In genomic region chr16:27226476-27226875, GRCh38 we compare ENCODE assay signal across 10 cellular contexts. TPM values are rescaled to one million over a fixed set of nuclear protein-coding genes. Genes with fewer than 3 reads are reported as not detected.
A peak's percentile ranks its signal among the peaks of the same experiment; 100 is the strongest.
DNase-seq lines count a peak whose midpoint lies in the region; ATAC-seq lines count a peak whose summit lies in the region.
"Had no signal": no experiment of that assay in that cellular context is flagged by ENCODE, and none has a peak within 500 bp of the region (broad histone marks: within the 10 kb centered on the region; RNA-seq: fewer than 3 reads in every experiment).

No MANE protein-coding gene starts in this region.

- H3K9me3 Mint-ChIP-seq in activated naive CD8-positive, alpha-beta T cell (ENCODE audit: low read depth) = no peaks in the 10 kb centered on the region
- no peaks in the 10 kb centered on the region for H3K9me3 Mint-ChIP-seq in naive thymus-derived CD8-positive, alpha-beta T cell

- no peak for ATAC-seq in naive thymus-derived CD8-positive, alpha-beta T cell
- no peak for ATAC-seq in HG02571 (IDR thresholded peaks at IDR 0.05; ENCODE audit: unreplicated experiment)

- POLR2A ChIA-PET in naive thymus-derived CD8-positive, alpha-beta T cell (lab: Charles Lee) = interaction anchor here (1.1 to 4.6 kb wide), 6 partner anchors 9 to 238 kb away, joined by 3 to 27 read pairs (median 6); partner anchors contain the start of gene KDM8

- peaks cover 43% of the 10 kb centered on the region for H3K4me1 Mint-ChIP-seq in activated naive CD8-positive, alpha-beta T cell (ENCODE audit: low read depth)
- H3K4me1 Mint-ChIP-seq in naive thymus-derived CD8-positive, alpha-beta T cell = peaks cover 24 to 60% (median 54%) of the 10 kb centered on the region in 4 donors

- no peak overlapping the region for H3K27ac Mint-ChIP-seq in activated naive CD8-positive, alpha-beta T cell
- peak overlapping the region; percentile 34 to 92 (median 84) for H3K27ac Mint-ChIP-seq in naive thymus-derived CD8-positive, alpha-beta T cell

- H3K27me3 Mint-ChIP-seq in activated naive CD8-positive, alpha-beta T cell = no peaks in the 10 kb centered on the region
- H3K27me3 Mint-ChIP-seq in naive thymus-derived CD8-positive, alpha-beta T cell = no peaks in the 10 kb centered on the region

- H3K4me3 Mint-ChIP-seq in activated naive CD8-positive, alpha-beta T cell = peak overlapping the region; percentile 40
- H3K4me3 Mint-ChIP-seq in naive thymus-derived CD8-positive, alpha-beta T cell = no peak overlapping the region

- DNase-seq in DMS 273 (lab: John Stamatoyannopoulos, UW; ENCODE audit: unreplicated experiment) (peak; percentile 25), DMS 273 treated with DMSO at 0.1 percent for 48 hours (lab: John Stamatoyannopoulos, UW) (no peak), NCI-H146 treated with DMSO at 0.1 percent for 48 hours (lab: John Stamatoyannopoulos, UW; ENCODE audit: unreplicated experiment) (peak; percentile 39), cerebellar cortex (ENCODE audit: low spot score) (no peak)
- no peak for DNase-seq in naive thymus-derived CD8-positive, alpha-beta T cell
- no peak for DNase-seq in activated CD4-positive, alpha-beta T cell treated with anti-CD3 and anti-CD28 coated beads, Interleukin-2, amount 50 U/mL, for 4 hours
- DNase-seq: MV-4-11; stimulated activated CD4-positive, alpha-beta T cell treated with anti-CD3 and anti-CD28 coated beads, Interleukin-1b, Interleukin-23, amount 100 ng/mL, for 48 hours had no signal

- peaks cover 9% of the 10 kb centered on the region for H3K36me3 Mint-ChIP-seq in activated naive CD8-positive, alpha-beta T cell
- peaks cover 0 to 25% (median 2%) of the 10 kb centered on the region in 3 donors for H3K36me3 Mint-ChIP-seq in naive thymus-derived CD8-positive, alpha-beta T cell

RNA-seq across cellular contexts. Expression of gene KDM8, which starts 23.1 kb away (rescaled TPM):
- 10 to 100 TPM; 27.7 to 35.0 TPM for total RNA-seq in naive thymus-derived CD8-positive, alpha-beta T cell
- polyA plus RNA-seq in naive thymus-derived CD8-positive, alpha-beta T cell = 1 to 10 TPM; 3.8 to 6.2 (median 5.6) TPM

RNA-seq across cellular contexts. Expression of gene NSMCE1, which starts 42.1 kb away (rescaled TPM):
- total RNA-seq in naive thymus-derived CD8-positive, alpha-beta T cell = 10 to 100 TPM; 81.8 to 85.0 TPM
- 100 to 1,000 TPM; 177 to 209 (median 185) TPM for polyA plus RNA-seq in naive thymus-derived CD8-positive, alpha-beta T cell

Comparison
In these comparisons a context has a peak if more than half of its experiments do, and no peak if none do; other contexts are left out.
1. DNase-seq: peak in DMS 273 (single experiment) and NCI-H146 treated with DMSO at 0.1 percent for 48 hours (single experiment); none in DMS 273 treated with DMSO at 0.1 percent for 48 hours (single experiment), naive thymus-derived CD8-positive, alpha-beta T cell (0 of 10), activated CD4-positive, alpha-beta T cell treated with anti-CD3 and anti-CD28 coated beads, Interleukin-2, amount 50 U/mL, for 4 hours (0 of 2) and cerebellar cortex (single experiment).